In genomic region chr5:110054240-110054639, GRCh38 we compare ENCODE assay signal across 8 cellular contexts.
DNase-seq lines count a peak whose midpoint lies in the region; ATAC-seq and TF ChIP-seq lines count a peak whose summit lies in the region.

No MANE protein-coding gene starts in this region.

- BruUV-seq in HCT116 (replicated peaks; lab: Mats Ljungman, UMichigan): no TSS peak

- no peaks in the 10 kb centered on the region for H3K9me2 ChIP-seq in HCT116 (ENCODE audit: insufficient read depth)

- no peaks in the 10 kb centered on the region for H3K4me1 ChIP-seq in HCT116 (ENCODE audit: control insufficient read depth in 1 of 2, insufficient read depth in 2 of 2, low read length in 2 of 2)

- H3K79me2 ChIP-seq in HCT116 (ENCODE audit: insufficient read depth, low read length): no peaks in the 10 kb centered on the region

- no peak overlapping the region for H3K4me2 ChIP-seq in HCT116 (ENCODE audit: low read length)

- no peak overlapping the region for H3K9ac ChIP-seq in HCT116 (ENCODE audit: low read length)

- H3K4me1 Mint-ChIP-seq in WTC11: peaks cover 54% of the 10 kb centered on the region
- H3K4me1 Mint-ChIP-seq in osteocyte (ENCODE audit: unreplicated experiment): peaks cover 21% of the 10 kb centered on the region

- CTCF ChIA-PET in HCT116 (lab: Charles Lee) (no interaction called here), WTC11 (lab: Charles Lee) (no interaction called here)

- H3K9me3 Mint-ChIP-seq in WTC11: no peaks in the 10 kb centered on the region
- H3K9me3 Mint-ChIP-seq in osteocyte (ENCODE audit: unreplicated experiment): no peaks in the 10 kb centered on the region

- intact Hi-C loops in HCT116 (cut with micrococcal nuclease) (no loop called here), Right ventricle myocardium superior (cut with DNase I) (no loop called here)

- POLR2A ChIA-PET in HCT116 (lab: Charles Lee) (no interaction called here), WTC11 (lab: Charles Lee) (no interaction called here)

- no peak overlapping the region for H3K4me3 Mint-ChIP-seq in WTC11
- H3K4me3 Mint-ChIP-seq in osteocyte (ENCODE audit: unreplicated experiment): no peak overlapping the region

- no peaks in the 10 kb centered on the region for H3K27me3 ChIP-seq in HCT116 (ENCODE audit: insufficient read depth, low read length)

- no peak overlapping the region for H3K27ac Mint-ChIP-seq in WTC11
- no peak overlapping the region for H3K27ac Mint-ChIP-seq in osteocyte (ENCODE audit: unreplicated experiment)

- no peaks in the 10 kb centered on the region for H3K36me3 ChIP-seq in HCT116 (ENCODE audit: control insufficient read depth in 1 of 2, insufficient read depth in 2 of 2, low read length in 2 of 2)

- TF ChIP-seq POLR2A in HCT116 (IDR thresholded peaks at IDR 0.05; ENCODE audit: borderline replicate concordance, extremely low read depth, insufficient read depth, insufficient read length): no peak

- no peak overlapping the region for H2AFZ ChIP-seq in HCT116 (ENCODE audit: low read depth, low read length, poor library complexity, severe bottlenecking)

- H3K27me3 Mint-ChIP-seq in WTC11 (ENCODE audit: low read depth) (no peaks in the 10 kb centered on the region; the same call in 1 of the 2 replicates), osteocyte (ENCODE audit: unreplicated experiment) (no peaks in the 10 kb centered on the region)

- RAD21 ChIA-PET in HCT116 (lab: Charles Lee; ENCODE audit: low non-redundant PET in 1 of 2, low total read pairs in 2 of 2, uncharacterized antibody in 2 of 2, unreplicated experiment in 2 of 2): no interaction called here

- no peaks in the 10 kb centered on the region for H3K36me3 Mint-ChIP-seq in WTC11
- no peaks in the 10 kb centered on the region for H3K36me3 Mint-ChIP-seq in osteocyte (ENCODE audit: unreplicated experiment)

- no peaks in the 10 kb centered on the region for H3K9me3 ChIP-seq in HCT116 (ENCODE audit: control insufficient read depth in 1 of 2, insufficient read depth in 1 of 2, low read depth in 1 of 2, low read length in 2 of 2)

- 0 out of 6 replicates have a peak, but pooled peaks of 1 of the 3 experiments have one; percentile 7 for TF ChIP-seq CTCF in HCT116 (IDR thresholded peaks at IDR 0.05 in 2 of 3, conservative IDR thresholded peaks at IDR 0.05 in 1 of 3; ENCODE audit: borderline replicate concordance in 1 of 3, insufficient read depth in 1 of 3, low read depth in 2 of 3, low read length in 2 of 3)
- no peak for TF ChIP-seq CTCF in WTC11 (IDR thresholded peaks at IDR 0.05)
- TF ChIP-seq CTCF in cardiac fibroblast (IDR thresholded peaks at IDR 0.05; ENCODE audit: low read depth, low read length): peak; percentile 27
- TF ChIP-seq CTCF in osteocyte (IDR thresholded peaks at IDR 0.05): peak; percentile 55

- H3K27ac ChIP-seq in HCT116 (ENCODE audit: low read depth, low read length): no peak overlapping the region

- DNase-seq in GDM1 (lab: John Stamatoyannopoulos, UW) (peak; percentile 54), HCT116 (ENCODE audit: low read depth, low spot score) (peak; percentile 1), NCI-H1105 treated with DMSO at 0.1 percent for 48 hours (lab: John Stamatoyannopoulos, UW) (peak; percentile 81), WTC11 (ENCODE audit: low spot score) (no peak), cardiac fibroblast (ENCODE audit: low read depth in 2 of 2) (peak; percentile 72 to 74), osteocyte (ENCODE audit: extremely low spot score, unreplicated experiment) (no peak), amniotic stem cell (lab: John Stamatoyannopoulos, UW) (no peak), Right ventricle myocardium superior (no peak)

- H3K4me3 ChIP-seq in HCT116 (replicated peaks in 1 of 2; ENCODE audit: low read depth in 1 of 2, low read length in 2 of 2) (no peak overlapping the region), cardiac fibroblast (replicated peaks in 1 of 2; ENCODE audit: low read depth in 2 of 2, low read length in 2 of 2) (no peak overlapping the region)

- 0 out of 2 replicates have a peak, but pooled peaks have one; percentile 6 for TF ChIP-seq RAD21 in HCT116 (IDR thresholded peaks at IDR 0.05; ENCODE audit: low read depth)

- ATAC-seq in HCT116: no peak
- ATAC-seq in WTC11: peak; percentile 71
- no peak for ATAC-seq in Right ventricle myocardium superior (ENCODE audit: poor library complexity)

- H4K20me1 ChIP-seq in HCT116 (ENCODE audit: insufficient read depth): no peaks in the 10 kb centered on the region

TF ChIP-seq in HCT116, 20 proteins besides CTCF, POLR2A, EP300 and RAD21 (continues in another document):
- TF ChIP-seq ELF1 (IDR thresholded peaks at IDR 0.05; ENCODE audit: borderline replicate concordance, low read depth): no peak
- no peak for TF ChIP-seq EZH2phosphoT487 (IDR thresholded peaks at IDR 0.05; ENCODE audit: borderline replicate concordance)
- no peak for TF ChIP-seq JUND (IDR thresholded peaks at IDR 0.05)
- TF ChIP-seq SIN3A (IDR thresholded peaks at IDR 0.05; ENCODE audit: low read depth): no peak
- no peak for TF ChIP-seq POLR2AphosphoS5 (IDR thresholded peaks at IDR 0.05; ENCODE audit: low read depth, low read length)
- no peak for TF ChIP-seq REST (IDR thresholded peaks at IDR 0.05; ENCODE audit: low read depth)
- TF ChIP-seq TCF7L2 (IDR thresholded peaks at IDR 0.05; ENCODE audit: borderline replicate concordance, extremely low read depth, insufficient read depth, insufficient read length): no peak
- no peak for TF ChIP-seq SRF (IDR thresholded peaks at IDR 0.05; ENCODE audit: low read depth)
- no peak for TF ChIP-seq EGR1 (IDR thresholded peaks at IDR 0.05; ENCODE audit: low read depth)
- TF ChIP-seq CBX3 (IDR thresholded peaks at IDR 0.05; ENCODE audit: low read depth): no peak

TF ChIP-seq in WTC11, 78 proteins besides CTCF, POLR2A, EP300 and RAD21 (continues in another document):
- TF ChIP-seq ZNF532 (CRISPR knock-in tag; IDR thresholded peaks at IDR 0.05; ENCODE audit: borderline replicate concordance): no peak
- no peak for TF ChIP-seq ZNF263 (CRISPR knock-in tag; IDR thresholded peaks at IDR 0.05; ENCODE audit: low read depth)
- TF ChIP-seq TEAD4 (CRISPR knock-in tag; IDR thresholded peaks at IDR 0.05): no peak
- TF ChIP-seq ZNF281 (CRISPR knock-in tag; IDR thresholded peaks at IDR 0.05): no peak
- TF ChIP-seq, protein P1, sequence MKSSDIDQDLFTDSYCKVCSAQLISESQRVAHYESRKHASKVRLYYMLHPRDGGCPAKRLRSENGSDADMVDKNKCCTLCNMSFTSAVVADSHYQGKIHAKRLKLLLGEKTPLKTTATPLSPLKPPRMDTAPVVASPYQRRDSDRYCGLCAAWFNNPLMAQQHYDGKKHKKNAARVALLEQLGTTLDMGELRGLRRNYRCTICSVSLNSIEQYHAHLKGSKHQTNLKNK (CRISPR knock-in tag; IDR thresholded peaks at IDR 0.05): no peak
- no peak for TF ChIP-seq KAT7 (CRISPR knock-in tag; IDR thresholded peaks at IDR 0.05; ENCODE audit: borderline replicate concordance)
- no peak for TF ChIP-seq NR3C1 (CRISPR knock-in tag; conservative IDR thresholded peaks at IDR 0.05; ENCODE audit: low read depth)
- no peak for TF ChIP-seq CBFB (CRISPR knock-in tag; IDR thresholded peaks at IDR 0.05; ENCODE audit: low read depth)

Comparison
In these comparisons a context has a peak if more than half of its experiments do, and no peak if none do; other contexts are left out.
1. DNase-seq: peak in GDM1 (single experiment), HCT116 (single experiment), NCI-H1105 treated with DMSO at 0.1 percent for 48 hours (single experiment) and cardiac fibroblast (2 of 2); none in WTC11 (single experiment), osteocyte (single experiment), amniotic stem cell (single experiment) and Right ventricle myocardium superior (single experiment).